ENCODE assay signal across 22 cellular contexts in genomic region chr19:33510728-33511255, GRCh38. TPM values are rescaled to one million over a fixed set of nuclear protein-coding genes. Genes with fewer than 3 reads are reported as not detected.
DNase-seq lines count a peak whose midpoint lies in the region; ATAC-seq and TF ChIP-seq lines count a peak whose summit lies in the region.
"Had no signal": no experiment of that assay in that cellular context is flagged by ENCODE, and none has a peak within 500 bp of the region (broad histone marks: within the 10 kb centered on the region; RNA-seq: fewer than 3 reads in every experiment).

No MANE protein-coding gene starts in this region.

- no peaks in the 10 kb centered on the region for H3K36me3 Mint-ChIP-seq in activated naive CD4-positive, alpha-beta T cell treated with anti-CD3 and anti-CD28 coated beads, Interleukin-2, amount 10 ng/mL, durations not matched to agents 7 days and 5 days

- no peak overlapping the region for H2AK5ac ChIP-seq in IMR-90 (ENCODE audit: low read depth, low read length)

- H3K9ac ChIP-seq in IMR-90 (ENCODE audit: low read depth, low read length) = no peak overlapping the region
- H3K9ac ChIP-seq: BLaER1 had no signal

- ATAC-seq in IMR-90 (ENCODE audit: low read depth) = no peak
- ATAC-seq: K562, Panc1 had no signal

- H3K4me1 Mint-ChIP-seq in activated naive CD4-positive, alpha-beta T cell treated with anti-CD3 and anti-CD28 coated beads, Interleukin-2, amount 10 ng/mL, durations not matched to agents 7 days and 5 days = peaks cover 17% of the 10 kb centered on the region

- H3K9me3 Mint-ChIP-seq in activated naive CD4-positive, alpha-beta T cell treated with anti-CD3 and anti-CD28 coated beads, Interleukin-2, amount 10 ng/mL, durations not matched to agents 7 days and 5 days = no peaks in the 10 kb centered on the region
- H3K9me3 Mint-ChIP-seq: CD4-positive, alpha-beta T cell; H9; HFFc6 had no signal

- TF ChIP-seq RAD21 in IMR-90 (IDR thresholded peaks at IDR 0.05; ENCODE audit: low read length) = no peak

- H3K4me1 ChIP-seq in IMR-90 (ENCODE audit: control insufficient read depth, insufficient read depth, low read length) = no peaks in the 10 kb centered on the region
- no peaks in the 10 kb centered on the region for H3K4me1 ChIP-seq in osteoblast (ENCODE audit: insufficient read depth, low read length)
- H3K4me1 ChIP-seq: BLaER1 had no signal

- peaks cover 11% of the 10 kb centered on the region; the same call in 1 of the 2 replicates for H3K9me1 ChIP-seq in IMR-90 (ENCODE audit: insufficient read depth, low read length)

- H3K14ac ChIP-seq in IMR-90 (replicated peaks; ENCODE audit: low read depth, low read length) = no peak overlapping the region

- CTCF ChIA-PET in IMR-90 (lab: Yijun Ruan, JAX) = no interaction called here
- CTCF ChIA-PET in activated naive CD4-positive, alpha-beta T cell treated with anti-CD3 and anti-CD28 coated beads, Interleukin-2, amount 10 ng/mL, durations not matched to agents 7 days and 5 days (lab: Charles Lee) = no interaction called here

- H2BK5ac ChIP-seq in IMR-90 (ENCODE audit: low read depth, low read length, poor library complexity, severe bottlenecking) = no peak overlapping the region

- no peak for TF ChIP-seq CTCF in IMR-90 (conservative IDR thresholded peaks at IDR 0.05; ENCODE audit: low read depth, low read length)
- no peak for TF ChIP-seq CTCF in osteoblast (IDR thresholded peaks at IDR 0.05; ENCODE audit: extremely low read depth, low read depth, low read length)

- H3K79me2 ChIP-seq in osteoblast (ENCODE audit: insufficient read depth, low read length) = peaks cover 46% of the 10 kb centered on the region

- H4K91ac ChIP-seq in IMR-90 (ENCODE audit: insufficient read depth, low read depth, low read length) = no peak overlapping the region

- no peak overlapping the region for H4K5ac ChIP-seq in IMR-90 (ENCODE audit: low read depth, low read length)

- no TSS peak for BruUV-seq in IMR-90 (replicated peaks; lab: Mats Ljungman, UMichigan)

- H2BK20ac ChIP-seq in IMR-90 (ENCODE audit: low read depth, low read length) = no peak overlapping the region

- peaks cover 6 to 32% of the 10 kb centered on the region in 2 experiments; a peak in 3 of 4 replicates for H3K79me1 ChIP-seq in IMR-90 (ENCODE audit: low read depth in 1 of 2, low read length in 2 of 2)

- H3K36me3 ChIP-seq in IMR-90 (ENCODE audit: control insufficient read depth, insufficient read depth, low read length) (peaks cover 5% of the 10 kb centered on the region), osteoblast (ENCODE audit: insufficient read depth, low read length) (no peaks in the 10 kb centered on the region)

- 78% methylated on average over 3 of the region's 10 CpGs; no CpG with 5 or more reads in 1 of the 2 experiments for WGBS in IMR-90 (ENCODE audit: extremely low coverage in 2 of 2, insufficient read length in 1 of 2), 2 experiments

- H4K20me1 ChIP-seq in IMR-90 (ENCODE audit: insufficient read depth, low read length) = peaks cover 25% of the 10 kb centered on the region
- peaks cover 23% of the 10 kb centered on the region for H4K20me1 ChIP-seq in osteoblast (ENCODE audit: insufficient read depth, low read length)

- no peak overlapping the region for H4K8ac ChIP-seq in IMR-90 (ENCODE audit: low read depth in 2 of 2, low read length in 2 of 2)

- POLR2A ChIA-PET in IMR-90 (lab: Charles Lee; ENCODE audit: unreplicated experiment) = no interaction called here

- no peak overlapping the region for H2BK120ac ChIP-seq in IMR-90 (ENCODE audit: low read depth, low read length)

- H3K27ac ChIP-seq in IMR-90 (ENCODE audit: insufficient read depth, low read length) = no peak overlapping the region
- no peak overlapping the region for H3K27ac ChIP-seq in osteoblast (ENCODE audit: low read depth, low read length)
- H3K27ac ChIP-seq: BLaER1, SJSA1 had no signal

- H3K23ac ChIP-seq in IMR-90 (ENCODE audit: low read depth, low read length) = no peak overlapping the region

- no peaks in the 10 kb centered on the region for H3K27me3 Mint-ChIP-seq in activated naive CD4-positive, alpha-beta T cell treated with anti-CD3 and anti-CD28 coated beads, Interleukin-2, amount 10 ng/mL, durations not matched to agents 7 days and 5 days
- H3K27me3 Mint-ChIP-seq: CD4-positive, alpha-beta T cell had no signal

- dilution Hi-C loops in IMR-90 (cut with HindIII; ENCODE audit: low sequenced_read_pairs, unreplicated experiment) = no loop called here

- H3K4me3 Mint-ChIP-seq in activated naive CD4-positive, alpha-beta T cell treated with anti-CD3 and anti-CD28 coated beads, Interleukin-2, amount 10 ng/mL, durations not matched to agents 7 days and 5 days = no peak overlapping the region
- H3K4me3 Mint-ChIP-seq: CD4-positive, alpha-beta T cell; HFFc6 had no signal

- H3K27ac Mint-ChIP-seq in activated naive CD4-positive, alpha-beta T cell treated with anti-CD3 and anti-CD28 coated beads, Interleukin-2, amount 10 ng/mL, durations not matched to agents 7 days and 5 days = no peak overlapping the region
- H3K27ac Mint-ChIP-seq: CD4-positive, alpha-beta T cell; HFFc6 had no signal

- H3K18ac ChIP-seq in IMR-90 (ENCODE audit: low read depth, low read length) = no peak overlapping the region

- H3K4me2 ChIP-seq in IMR-90 (ENCODE audit: low read depth, low read length) (no peak overlapping the region), osteoblast (ENCODE audit: insufficient read depth, low read length) (no peak overlapping the region)
- H3K4me2 ChIP-seq: BLaER1 had no signal

- intact Hi-C loops in IMR-90 (cut with micrococcal nuclease) = no loop called here

- no peaks in the 10 kb centered on the region for H3K9me3 ChIP-seq in IMR-90 (ENCODE audit: control insufficient read depth, insufficient read depth, low read length)
- H3K9me3 ChIP-seq in osteoblast (ENCODE audit: low read depth, low read length) = no peaks in the 10 kb centered on the region
- H3K9me3 ChIP-seq: BLaER1, SJSA1 had no signal

- TF ChIP-seq POLR2A in IMR-90 (IDR thresholded peaks at IDR 0.05; ENCODE audit: low read depth, low read length) = no peak

- DNase-seq in IMR-90 (no peak), NCI-H2029 treated with DMSO at 0.1 percent for 48 hours (lab: John Stamatoyannopoulos, UW) (peak; percentile 69), SHP77 (lab: John Stamatoyannopoulos, UW) (peak; percentile 35 to 86), osteoblast (ENCODE audit: insufficient read length, low spot score, missing footprints) (peak; percentile 35), NCI-H1436 treated with DMSO at 0.1 percent for 48 hours (lab: John Stamatoyannopoulos, UW) (no peak), SKM-1 (lab: John Stamatoyannopoulos, UW; ENCODE audit: unreplicated experiment) (no peak)
- DNase-seq in activated naive CD4-positive, alpha-beta T cell treated with anti-CD3 and anti-CD28 coated beads, Interleukin-2, amount 10 ng/mL, durations not matched to agents 7 days and 5 days = no peak
- DNase-seq: ACHN; CD4-positive, alpha-beta T cell; COR-L47; GF-D8; H9; HFFc6; MM.1S; NCI-H1105; NCI-H2081 treated with DMSO at 0.1 percent for 48 hours; NCI-H2171 treated with DMSO at 0.1 percent for 48 hours; NK-92 treated with Interleukin-12 subunit alpha and Interleukin-12 subunit beta, amount 100 ng/mL, for 24 hours had no signal

- peak overlapping the region; percentile 42 for H2AK9ac ChIP-seq in IMR-90 (replicated peaks; ENCODE audit: low read depth, low read length, poor library complexity)

- in situ Hi-C loops in IMR-90 (cut with MboI; ENCODE audit: low sequenced_read_pairs) = no loop called here

- H2AFZ ChIP-seq in IMR-90 (replicated peaks; ENCODE audit: low read length, poor library complexity) (no peak overlapping the region), osteoblast (ENCODE audit: low read length) (no peak overlapping the region)

- no peak overlapping the region for H3K4ac ChIP-seq in IMR-90 (ENCODE audit: low read depth, low read length)

- H3K56ac ChIP-seq in IMR-90 (ENCODE audit: extremely low read depth, insufficient read depth, low read length) = no peak overlapping the region

- H3K27me3 ChIP-seq in IMR-90 (ENCODE audit: control insufficient read depth, insufficient read depth, low read length) (no peaks in the 10 kb centered on the region), osteoblast (ENCODE audit: insufficient read depth, low read length) (no peaks in the 10 kb centered on the region)
- H3K27me3 ChIP-seq: BLaER1, SJSA1 had no signal

- no peak overlapping the region for H2BK15ac ChIP-seq in IMR-90 (ENCODE audit: low read depth, low read length)

- H3K4me3 ChIP-seq in IMR-90 (ENCODE audit: insufficient read depth, low read depth, low read length) = no peak overlapping the region
- no peak overlapping the region for H3K4me3 ChIP-seq in osteoblast (ENCODE audit: insufficient read depth, low read length)
- H3K4me3 ChIP-seq: BLaER1, K562, SJSA1 had no signal

TF ChIP-seq in IMR-90, 13 proteins besides CTCF, POLR2A, EP300 and RAD21 (continues in another document):
- TF ChIP-seq RFX5 (IDR thresholded peaks at IDR 0.05; ENCODE audit: low read depth, low read length) (no peak), SMC3 (IDR thresholded peaks at IDR 0.05; ENCODE audit: low read depth, low read length) (no peak), FOS (IDR thresholded peaks at IDR 0.05; ENCODE audit: low read depth, low read length) (no peak), MXI1 (IDR thresholded peaks at IDR 0.05; ENCODE audit: borderline replicate concordance, low read depth, low read length) (no peak), BHLHE40 (IDR thresholded peaks at IDR 0.05; ENCODE audit: low read depth, low read length) (no peak), MAZ (IDR thresholded peaks at IDR 0.05; ENCODE audit: borderline replicate concordance, low read depth, low read length) (no peak), MAFK (IDR thresholded peaks at IDR 0.05; ENCODE audit: low read depth, low read length) (no peak), NFE2L2 (IDR thresholded peaks at IDR 0.05; ENCODE audit: low read depth, low read length) (no peak), CEBPB (IDR thresholded peaks at IDR 0.05; ENCODE audit: low read depth, low read length) (no peak), CHD1 (IDR thresholded peaks at IDR 0.05; ENCODE audit: low read depth, low read length) (no peak), ELK1 (IDR thresholded peaks at IDR 0.05; ENCODE audit: borderline replicate concordance, low read depth, low read length) (no peak)

RNA-seq across cellular contexts. Expression of gene PEPD, which starts 10.8 kb away (rescaled TPM):
- total RNA-seq in IMR-90 (2012; rRNA removed) (36.7 and 41.1 TPM in 2 replicates), osteoblast (82.8 and 87.9 TPM in 2 replicates)
- polyA plus RNA-seq in IMR-90 (2012; rRNA removed) = 88.4 and 94.4 TPM in 2 replicates
- 129 and 204 TPM in 2 replicates for polyA plus RNA-seq in IMR-90 (2012; cell fraction: cytosol; rRNA removed)
- polyA plus RNA-seq in IMR-90 (2012; cell fraction: nucleus; rRNA removed; ENCODE audit: low replicate concordance) = 37.0 and 72.0 TPM in 2 replicates

Comparison
In these comparisons a context has a peak if more than half of its experiments do, and no peak if none do; other contexts are left out.
1. DNase-seq: peak in NCI-H2029 treated with DMSO at 0.1 percent for 48 hours (single experiment), SHP77 (2 of 2) and osteoblast (single experiment); none in IMR-90 (single experiment), activated naive CD4-positive, alpha-beta T cell treated with anti-CD3 and anti-CD28 coated beads, Interleukin-2, amount 10 ng/mL, durations not matched to agents 7 days and 5 days (single experiment), NCI-H1436 treated with DMSO at 0.1 percent for 48 hours (single experiment) and SKM-1 (single experiment).